17 cellular contexts compared by ENCODE assay signal in the genomic region with DNA sequence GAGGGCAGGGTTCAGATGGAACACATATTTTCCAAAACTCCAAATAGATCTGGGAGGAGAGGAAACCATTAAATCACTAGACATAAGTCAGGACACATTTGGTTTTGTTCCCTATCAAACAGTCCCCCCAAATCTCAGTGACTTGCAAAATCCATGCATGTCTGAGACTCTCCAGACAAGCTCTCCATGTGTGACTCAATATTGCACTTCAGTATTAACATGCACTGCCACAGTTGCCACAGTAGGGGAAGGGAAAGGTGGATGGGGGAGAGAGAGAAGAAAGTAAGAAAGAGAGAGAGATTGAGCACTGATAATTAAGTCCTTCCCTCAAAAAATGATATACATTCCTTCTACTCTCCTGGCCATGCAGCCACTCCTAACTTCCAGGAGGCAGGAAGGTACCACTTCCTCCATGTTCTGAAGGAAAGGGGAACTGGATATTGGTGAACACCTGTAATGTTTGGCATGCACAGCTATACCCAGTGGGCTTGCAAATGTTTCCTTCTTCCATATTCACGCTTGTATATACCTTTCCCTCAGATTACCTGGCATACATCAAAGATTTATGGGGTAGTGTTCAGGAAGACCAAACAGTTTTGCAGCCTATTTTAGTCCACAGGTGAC.
A peak's percentile ranks its signal among the peaks of the same experiment; 100 is the strongest.
DNase-seq lines count a peak whose midpoint lies in the region; ATAC-seq and TF ChIP-seq lines count a peak whose summit lies in the region.
"Had no signal": no experiment of that assay in that cellular context is flagged by ENCODE, and none has a peak within 500 bp of the region (broad histone marks: within the 10 kb centered on the region; RNA-seq: fewer than 3 reads in every experiment).

No MANE protein-coding gene starts in this region.

- RAD21 ChIA-PET in HCT116 (lab: Charles Lee; ENCODE audit: low non-redundant PET in 1 of 2, low total read pairs in 2 of 2, uncharacterized antibody in 2 of 2, unreplicated experiment in 2 of 2) = no interaction called here

- TF ChIP-seq CTCF in HCT116 (IDR thresholded peaks at IDR 0.05 in 2 of 3, conservative IDR thresholded peaks at IDR 0.05 in 1 of 3; ENCODE audit: borderline replicate concordance in 1 of 3, insufficient read depth in 1 of 3, low read depth in 2 of 3, low read length in 2 of 3) = no peak
- TF ChIP-seq CTCF in osteocyte (IDR thresholded peaks at IDR 0.05) = no peak

- H3K4me1 ChIP-seq in CD4-positive, CD25-positive, alpha-beta regulatory T cell (ENCODE audit: control insufficient read depth, insufficient read depth, low read length, poor library complexity, severe bottlenecking) = peaks cover 19% of the 10 kb centered on the region
- peaks cover 35 to 43% of the 10 kb centered on the region in 2 experiments for H3K4me1 ChIP-seq in HCT116 (ENCODE audit: control insufficient read depth in 1 of 2, insufficient read depth in 2 of 2, low read length in 2 of 2)

- no peaks in the 10 kb centered on the region for H3K36me3 Mint-ChIP-seq in CD4-positive, CD25-positive, alpha-beta regulatory T cell
- H3K36me3 Mint-ChIP-seq in effector memory CD8-positive, alpha-beta T cell (ENCODE audit: insufficient read depth) = no peaks in the 10 kb centered on the region
- no peaks in the 10 kb centered on the region for H3K36me3 Mint-ChIP-seq in osteocyte (ENCODE audit: unreplicated experiment)

- peak overlapping the region; percentile 88 to 94 (median 93) for H3K27ac Mint-ChIP-seq in CD4-positive, CD25-positive, alpha-beta regulatory T cell
- peak overlapping the region; percentile 60 to 87 for H3K27ac Mint-ChIP-seq in effector memory CD8-positive, alpha-beta T cell
- peak overlapping the region; percentile 74 for H3K27ac Mint-ChIP-seq in osteocyte (ENCODE audit: unreplicated experiment)
- H3K27ac Mint-ChIP-seq: GM23338 had no signal

- POLR2A ChIA-PET in HCT116 (lab: Charles Lee) = no interaction called here

- H3K27me3 ChIP-seq in CD4-positive, CD25-positive, alpha-beta regulatory T cell (ENCODE audit: control insufficient read depth, insufficient read depth, low read length) = no peaks in the 10 kb centered on the region
- H3K27me3 ChIP-seq in HCT116 (ENCODE audit: insufficient read depth, low read length) = no peaks in the 10 kb centered on the region
- H3K27me3 ChIP-seq: suprapubic skin had no signal

- H3K4me1 Mint-ChIP-seq in CD4-positive, CD25-positive, alpha-beta regulatory T cell = peaks cover 8 to 60% (median 49%) of the 10 kb centered on the region in 4 donors
- H3K4me1 Mint-ChIP-seq in effector memory CD8-positive, alpha-beta T cell (ENCODE audit: low read depth in 2 of 2) = peaks cover 34 to 40% of the 10 kb centered on the region in 2 donors
- peaks cover 19% of the 10 kb centered on the region for H3K4me1 Mint-ChIP-seq in osteocyte (ENCODE audit: unreplicated experiment)

- BruUV-seq in HCT116 (replicated peaks; lab: Mats Ljungman, UMichigan) = no TSS peak

- no peaks in the 10 kb centered on the region for H4K20me1 ChIP-seq in HCT116 (ENCODE audit: insufficient read depth)

- no peaks in the 10 kb centered on the region for H3K36me3 ChIP-seq in CD4-positive, CD25-positive, alpha-beta regulatory T cell (ENCODE audit: control insufficient read depth, insufficient read depth, low read length)
- H3K36me3 ChIP-seq in HCT116 (ENCODE audit: control insufficient read depth in 1 of 2, insufficient read depth in 2 of 2, low read length in 2 of 2) = no peaks in the 10 kb centered on the region
- H3K36me3 ChIP-seq: lower lobe of right lung, suprapubic skin had no signal

- H3K9me3 ChIP-seq in CD4-positive, CD25-positive, alpha-beta regulatory T cell (ENCODE audit: control insufficient read depth in 2 of 2, low read length in 2 of 2) = no peaks in the 10 kb centered on the region
- H3K9me3 ChIP-seq in HCT116 (ENCODE audit: control insufficient read depth in 1 of 2, insufficient read depth in 1 of 2, low read depth in 1 of 2, low read length in 2 of 2) = no peaks in the 10 kb centered on the region
- H3K9me3 ChIP-seq: lower lobe of right lung, suprapubic skin had no signal

- H3K27me3 Mint-ChIP-seq in CD4-positive, CD25-positive, alpha-beta regulatory T cell = no peaks in the 10 kb centered on the region
- no peaks in the 10 kb centered on the region for H3K27me3 Mint-ChIP-seq in effector memory CD8-positive, alpha-beta T cell
- no peaks in the 10 kb centered on the region for H3K27me3 Mint-ChIP-seq in osteocyte (ENCODE audit: unreplicated experiment)

- no peak for TF ChIP-seq POLR2A in HCT116 (IDR thresholded peaks at IDR 0.05; ENCODE audit: borderline replicate concordance, extremely low read depth, insufficient read depth, insufficient read length)

- H3K9me2 ChIP-seq in HCT116 (ENCODE audit: insufficient read depth) = no peaks in the 10 kb centered on the region

- no peak overlapping the region for H3K9ac ChIP-seq in HCT116 (ENCODE audit: low read length)

- no peak for TF ChIP-seq RAD21 in HCT116 (IDR thresholded peaks at IDR 0.05; ENCODE audit: low read depth)

- ATAC-seq in CD4-positive, CD25-positive, alpha-beta regulatory T cell (ENCODE audit: low read depth in 2 of 2) = no peak
- 0 out of 2 replicates have a peak, but pooled peaks have one; percentile 47 for ATAC-seq in HCT116
- ATAC-seq in effector memory CD8-positive, alpha-beta T cell (replicated peaks) = no peak
- no peak for ATAC-seq in HG03521 (IDR thresholded peaks at IDR 0.05; ENCODE audit: unreplicated experiment)
- ATAC-seq in GM21786 (IDR thresholded peaks at IDR 0.05; ENCODE audit: unreplicated experiment) = no peak
- ATAC-seq: GM23338 had no signal

- CTCF ChIA-PET in HCT116 (lab: Charles Lee) = no interaction called here

- no peak for DNase-seq in CD4-positive, CD25-positive, alpha-beta regulatory T cell
- no peak for DNase-seq in HCT116 (ENCODE audit: low read depth, low spot score)
- DNase-seq in effector memory CD8-positive, alpha-beta T cell = no peak
- no peak for DNase-seq in osteocyte (ENCODE audit: extremely low spot score, unreplicated experiment)
- no peak for DNase-seq in NCI-H2227 treated with DMSO at 0.1 percent for 48 hours (lab: John Stamatoyannopoulos, UW)
- no peak for DNase-seq in dermis blood vessel endothelial cell
- DNase-seq: activated gamma-delta T cell, COR-L47, Kasumi-1, lower lobe of right lung, NCI-H1092 treated with DMSO at 0.1 percent for 48 hours, NCI-H2081 had no signal

- peak overlapping the region in 2 of 4 donors; percentile 20 to 51 for H3K4me3 Mint-ChIP-seq in CD4-positive, CD25-positive, alpha-beta regulatory T cell
- no peak overlapping the region for H3K4me3 Mint-ChIP-seq in effector memory CD8-positive, alpha-beta T cell
- no peak overlapping the region for H3K4me3 Mint-ChIP-seq in osteocyte (ENCODE audit: unreplicated experiment)
- H3K4me3 Mint-ChIP-seq: GM23338 had no signal

- intact Hi-C loops in HCT116 (cut with micrococcal nuclease) = no loop called here

- H3K4me3 ChIP-seq in CD4-positive, CD25-positive, alpha-beta regulatory T cell (ENCODE audit: low read depth, low read length) = peak overlapping the region; percentile 8
- no peak overlapping the region for H3K4me3 ChIP-seq in HCT116 (replicated peaks in 1 of 2; ENCODE audit: low read depth in 1 of 2, low read length in 2 of 2)
- H3K4me3 ChIP-seq: GM23338, lower lobe of right lung, suprapubic skin had no signal

- H3K79me2 ChIP-seq in HCT116 (ENCODE audit: insufficient read depth, low read length) = no peaks in the 10 kb centered on the region

- H3K4me2 ChIP-seq in HCT116 (ENCODE audit: low read length) = no peak overlapping the region
- H3K4me2 ChIP-seq: GM23338 had no signal

- no peak overlapping the region for H2AFZ ChIP-seq in HCT116 (ENCODE audit: low read depth, low read length, poor library complexity, severe bottlenecking)
- H2AFZ ChIP-seq: GM23338 had no signal

- H3K27ac ChIP-seq in CD4-positive, CD25-positive, alpha-beta regulatory T cell (ENCODE audit: insufficient read depth, low read length, poor library complexity, severe bottlenecking) = no peak overlapping the region
- no peak overlapping the region for H3K27ac ChIP-seq in HCT116 (ENCODE audit: low read depth, low read length)
- H3K27ac ChIP-seq: lower lobe of right lung, RWPE1, suprapubic skin had no signal

- H3K9me3 Mint-ChIP-seq in CD4-positive, CD25-positive, alpha-beta regulatory T cell = peaks cover 0 to 3% (median 0%) of the 10 kb centered on the region in 7 donors
- H3K9me3 Mint-ChIP-seq in effector memory CD8-positive, alpha-beta T cell = no peaks in the 10 kb centered on the region
- no peaks in the 10 kb centered on the region for H3K9me3 Mint-ChIP-seq in osteocyte (ENCODE audit: unreplicated experiment)
- H3K9me3 Mint-ChIP-seq: GM23338 had no signal

TF ChIP-seq in HCT116, 20 proteins besides CTCF, POLR2A, EP300 and RAD21:
- TF ChIP-seq, protein P1, sequence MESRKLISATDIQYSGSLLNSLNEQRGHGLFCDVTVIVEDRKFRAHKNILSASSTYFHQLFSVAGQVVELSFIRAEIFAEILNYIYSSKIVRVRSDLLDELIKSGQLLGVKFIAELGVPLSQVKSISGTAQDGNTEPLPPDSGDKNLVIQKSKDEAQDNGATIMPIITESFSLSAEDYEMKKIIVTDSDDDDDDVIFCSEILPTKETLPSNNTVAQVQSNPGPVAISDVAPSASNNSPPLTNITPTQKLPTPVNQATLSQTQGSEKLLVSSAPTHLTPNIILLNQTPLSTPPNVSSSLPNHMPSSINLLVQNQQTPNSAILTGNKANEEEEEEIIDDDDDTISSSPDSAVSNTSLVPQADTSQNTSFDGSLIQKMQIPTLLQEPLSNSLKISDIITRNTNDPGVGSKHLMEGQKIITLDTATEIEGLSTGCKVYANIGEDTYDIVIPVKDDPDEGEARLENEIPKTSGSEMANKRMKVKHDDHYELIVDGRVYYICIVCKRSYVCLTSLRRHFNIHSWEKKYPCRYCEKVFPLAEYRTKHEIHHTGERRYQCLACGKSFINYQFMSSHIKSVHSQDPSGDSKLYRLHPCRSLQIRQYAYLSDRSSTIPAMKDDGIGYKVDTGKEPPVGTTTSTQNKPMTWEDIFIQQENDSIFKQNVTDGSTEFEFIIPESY (IDR thresholded peaks at IDR 0.05; ENCODE audit: extremely low read depth, insufficient replicate concordance, low read length) = no peak
- TF ChIP-seq SRF (IDR thresholded peaks at IDR 0.05; ENCODE audit: low read depth) (no peak), POLR2AphosphoS5 (IDR thresholded peaks at IDR 0.05; ENCODE audit: low read depth, low read length) (no peak), ELF1 (IDR thresholded peaks at IDR 0.05; ENCODE audit: borderline replicate concordance, low read depth) (no peak), FOSL1 (IDR thresholded peaks at IDR 0.05; ENCODE audit: low read depth) (no peak), EZH2 (IDR thresholded peaks at IDR 0.05) (no peak), SIN3A (IDR thresholded peaks at IDR 0.05; ENCODE audit: low read depth) (no peak), ZFX (IDR thresholded peaks at IDR 0.05) (no peak)
- TF ChIP-seq, protein P2, sequence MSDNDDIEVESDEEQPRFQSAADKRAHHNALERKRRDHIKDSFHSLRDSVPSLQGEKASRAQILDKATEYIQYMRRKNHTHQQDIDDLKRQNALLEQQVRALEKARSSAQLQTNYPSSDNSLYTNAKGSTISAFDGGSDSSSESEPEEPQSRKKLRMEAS (IDR thresholded peaks at IDR 0.05) = no peak
